32 cellular contexts compared by ENCODE assay signal in genomic region chr7:79591275-79591623, GRCh38.
"Had no signal": no experiment of that assay in that cellular context is flagged by ENCODE, and none has a peak within 500 bp of the region (broad histone marks: within the 10 kb centered on the region; RNA-seq: fewer than 3 reads in every experiment).

No MANE protein-coding gene starts in this region.

- H2AFZ ChIP-seq: hepatocyte had no signal

- H3K4me1 ChIP-seq: ascending aorta, breast epithelium, colonic mucosa, foreskin keratinocyte, gastrocnemius medialis, heart right ventricle had no signal

- H3K9me3 Mint-ChIP-seq: activated CD4-positive, alpha-beta T cell treated with anti-CD3 and anti-CD28 coated beads, Interleukin-2, amount 10 ng/mL, durations not matched to agents 24 days and 14 days; activated naive CD4-positive, alpha-beta T cell treated with anti-CD3 and anti-CD28 coated beads for 36 hours; activated naive CD4-positive, alpha-beta T cell treated with anti-CD3 and anti-CD28 coated beads, Interleukin-2, amount 50 U/mL, for 24 hours; activated naive CD8-positive, alpha-beta T cell treated with anti-CD3 and anti-CD28 coated beads for 36 hours; activated naive CD8-positive, alpha-beta T cell treated with anti-CD3 and anti-CD28 coated beads, Interleukin-2, amount 50 U/mL, for 24 hours; activated T-helper 1 cell treated with anti-CD3 and anti-CD28 coated beads, Interleukin-12 subunit alpha, Interleukin-12 subunit beta, Interleukin-2, Interleukin-4 antibody, amounts not matched to agents 30 ng/mL and 10 ng/mL and 1 ng/mL, durations not matched to agents 14 hours and 24 hours and 36 hours; activated T-helper 2 cell treated with anti-CD3 and anti-CD28 coated beads, Interferon-gamma antibody, Interleukin-2, Interleukin-4, amounts not matched to agents 10 μg/mL and 5 μg/mL and 100 μg/mL, durations not matched to agents 14 hours and 24 hours and 36 hours; brain; endodermal cell had no signal

- H3K4me1 Mint-ChIP-seq: activated CD4-positive, alpha-beta T cell treated with anti-CD3 and anti-CD28 coated beads for 36 hours; activated CD4-positive, alpha-beta T cell treated with anti-CD3 and anti-CD28 coated beads, Interleukin-2, amount 10 ng/mL, durations not matched to agents 24 days and 14 days; activated CD8-positive, alpha-beta memory T cell treated with anti-CD3 and anti-CD28 coated beads, Interleukin-2, amount 10 ng/mL, durations not matched to agents 7 days and 5 days; activated naive CD4-positive, alpha-beta T cell treated with anti-CD3 and anti-CD28 coated beads, Interleukin-2, amount 50 U/mL, for 24 hours; activated naive CD8-positive, alpha-beta T cell treated with anti-CD3 and anti-CD28 coated beads, Interleukin-2, amount 50 U/mL, for 24 hours; brain; endodermal cell had no signal

- H3K79me2 ChIP-seq: hepatocyte had no signal

- H3K36me3 ChIP-seq: ascending aorta, breast epithelium, cardiac muscle cell, colonic mucosa, gastrocnemius medialis, heart right ventricle had no signal

- ATAC-seq: activated CD4-positive, alpha-beta T cell treated with anti-CD3 and anti-CD28 coated beads for 36 hours; activated CD8-positive, alpha-beta memory T cell treated with anti-CD3 and anti-CD28 coated beads, Interleukin-2, amount 10 ng/mL, durations not matched to agents 7 days and 5 days; activated CD8-positive, alpha-beta T cell treated with anti-CD3 and anti-CD28 coated beads, Interleukin-2, amount 10 ng/mL, durations not matched to agents 7 days and 5 days; activated naive CD8-positive, alpha-beta T cell treated with anti-CD3 and anti-CD28 coated beads, Interleukin-2, amount 50 U/mL, for 24 hours; esophagus mucosa; foreskin keratinocyte; gastrocnemius medialis; heart right ventricle had no signal

- H3K36me3 Mint-ChIP-seq: activated CD4-positive, alpha-beta memory T cell treated with anti-CD3 and anti-CD28 coated beads for 36 hours; activated CD8-positive, alpha-beta memory T cell treated with anti-CD3 and anti-CD28 coated beads, Interleukin-2, amount 10 ng/mL, durations not matched to agents 7 days and 5 days; activated naive CD4-positive, alpha-beta T cell treated with anti-CD3 and anti-CD28 coated beads, Interleukin-2, amount 50 U/mL, for 24 hours; activated naive CD8-positive, alpha-beta T cell treated with anti-CD3 and anti-CD28 coated beads for 36 hours; brain had no signal

- H3K27me3 ChIP-seq: ascending aorta, breast epithelium, cardiac muscle cell, colonic mucosa, foreskin keratinocyte, gastrocnemius medialis, heart right ventricle, hepatocyte had no signal

- H3K9me3 ChIP-seq: ascending aorta, breast epithelium, colonic mucosa, gastrocnemius medialis, heart right ventricle had no signal

- H3K4me3 Mint-ChIP-seq: activated CD4-positive, alpha-beta memory T cell treated with anti-CD3 and anti-CD28 coated beads for 36 hours; activated CD4-positive, alpha-beta T cell treated with anti-CD3 and anti-CD28 coated beads for 36 hours; activated CD4-positive, alpha-beta T cell treated with anti-CD3 and anti-CD28 coated beads, Interleukin-2, amount 10 ng/mL, durations not matched to agents 24 days and 14 days; activated CD8-positive, alpha-beta memory T cell treated with anti-CD3 and anti-CD28 coated beads, Interleukin-2, amount 10 ng/mL, durations not matched to agents 7 days and 5 days; activated CD8-positive, alpha-beta T cell treated with anti-CD3 and anti-CD28 coated beads, Interleukin-2, amount 10 ng/mL, durations not matched to agents 7 days and 5 days; activated naive CD4-positive, alpha-beta T cell treated with anti-CD3 and anti-CD28 coated beads for 36 hours; activated naive CD4-positive, alpha-beta T cell treated with anti-CD3 and anti-CD28 coated beads, Interleukin-2, amount 50 U/mL, for 24 hours; activated naive CD8-positive, alpha-beta T cell treated with anti-CD3 and anti-CD28 coated beads for 36 hours; activated naive CD8-positive, alpha-beta T cell treated with anti-CD3 and anti-CD28 coated beads, Interleukin-2, amount 50 U/mL, for 24 hours; activated T-helper 1 cell treated with anti-CD3 and anti-CD28 coated beads, Interleukin-12 subunit alpha, Interleukin-12 subunit beta, Interleukin-2, Interleukin-4 antibody, amounts not matched to agents 30 ng/mL and 10 ng/mL and 1 ng/mL, durations not matched to agents 14 hours and 24 hours and 36 hours; endodermal cell had no signal

- H3K27ac ChIP-seq: ascending aorta, breast epithelium, cardiac muscle cell, colonic mucosa, foreskin keratinocyte, gastrocnemius medialis, heart right ventricle, hepatocyte had no signal

- H3K4me3 ChIP-seq: ascending aorta, breast epithelium, cardiac muscle cell, colonic mucosa, gastrocnemius medialis, heart right ventricle, hepatocyte had no signal

- H3K27ac Mint-ChIP-seq: activated CD4-positive, alpha-beta memory T cell treated with anti-CD3 and anti-CD28 coated beads for 36 hours; activated CD4-positive, alpha-beta T cell treated with anti-CD3 and anti-CD28 coated beads for 36 hours; activated CD4-positive, alpha-beta T cell treated with anti-CD3 and anti-CD28 coated beads, Interleukin-2, amount 10 ng/mL, durations not matched to agents 24 days and 14 days; activated CD8-positive, alpha-beta memory T cell treated with anti-CD3 and anti-CD28 coated beads, Interleukin-2, amount 10 ng/mL, durations not matched to agents 7 days and 5 days; activated CD8-positive, alpha-beta T cell treated with anti-CD3 and anti-CD28 coated beads, Interleukin-2, amount 10 ng/mL, durations not matched to agents 7 days and 5 days; activated naive CD4-positive, alpha-beta T cell treated with anti-CD3 and anti-CD28 coated beads for 36 hours; activated naive CD4-positive, alpha-beta T cell treated with anti-CD3 and anti-CD28 coated beads, Interleukin-2, amount 50 U/mL, for 24 hours; activated naive CD8-positive, alpha-beta T cell treated with anti-CD3 and anti-CD28 coated beads for 36 hours; activated naive CD8-positive, alpha-beta T cell treated with anti-CD3 and anti-CD28 coated beads, Interleukin-2, amount 50 U/mL, for 24 hours; activated T-helper 1 cell treated with anti-CD3 and anti-CD28 coated beads, Interleukin-12 subunit alpha, Interleukin-12 subunit beta, Interleukin-2, Interleukin-4 antibody, amounts not matched to agents 30 ng/mL and 10 ng/mL and 1 ng/mL, durations not matched to agents 14 hours and 24 hours and 36 hours; activated T-helper 2 cell treated with anti-CD3 and anti-CD28 coated beads, Interferon-gamma antibody, Interleukin-2, Interleukin-4, amounts not matched to agents 10 μg/mL and 5 μg/mL and 100 μg/mL, durations not matched to agents 14 hours and 24 hours and 36 hours; brain; endodermal cell had no signal

- H3K27me3 Mint-ChIP-seq: activated CD4-positive, alpha-beta memory T cell treated with anti-CD3 and anti-CD28 coated beads for 36 hours; activated CD4-positive, alpha-beta T cell treated with anti-CD3 and anti-CD28 coated beads for 36 hours; activated CD4-positive, alpha-beta T cell treated with anti-CD3 and anti-CD28 coated beads, Interleukin-2, amount 10 ng/mL, durations not matched to agents 24 days and 14 days; activated CD8-positive, alpha-beta memory T cell treated with anti-CD3 and anti-CD28 coated beads, Interleukin-2, amount 10 ng/mL, durations not matched to agents 7 days and 5 days; activated naive CD4-positive, alpha-beta T cell treated with anti-CD3 and anti-CD28 coated beads, Interleukin-2, amount 50 U/mL, for 24 hours; activated naive CD8-positive, alpha-beta T cell treated with anti-CD3 and anti-CD28 coated beads, Interleukin-2, amount 50 U/mL, for 24 hours; brain had no signal

- H3K4me2 ChIP-seq: hepatocyte had no signal

- DNase-seq: activated CD4-positive, alpha-beta memory T cell treated with anti-CD3 and anti-CD28 coated beads for 36 hours; activated CD4-positive, alpha-beta T cell treated with anti-CD3 and anti-CD28 coated beads for 36 hours; activated CD4-positive, alpha-beta T cell treated with anti-CD3 and anti-CD28 coated beads, Interleukin-2, amount 10 ng/mL, durations not matched to agents 24 days and 14 days; activated CD4-positive, CD25-positive, alpha-beta regulatory T cell; activated CD4-positive, CD25-positive, alpha-beta regulatory T cell treated with anti-CD3 and anti-CD28 coated beads, Interleukin-2, amount 50 U/mL, for 72 hours; activated CD8-positive, alpha-beta memory T cell treated with anti-CD3 and anti-CD28 coated beads, Interleukin-2, amount 10 ng/mL, durations not matched to agents 7 days and 5 days; activated CD8-positive, alpha-beta memory T cell treated with anti-CD3 and anti-CD28 coated beads, Interleukin-2, amount 50 U/mL, for 4 hours; activated CD8-positive, alpha-beta T cell treated with anti-CD3 and anti-CD28 coated beads, Interleukin-2, amount 10 ng/mL, durations not matched to agents 7 days and 5 days; activated effector memory CD4-positive, alpha-beta T cell treated with anti-CD3 and anti-CD28 coated beads, Interleukin-2, amount 50 U/mL, for 16 hours; activated naive CD4-positive, alpha-beta T cell treated with anti-CD3 and anti-CD28 coated beads for 36 hours; activated naive CD8-positive, alpha-beta T cell treated with anti-CD3 and anti-CD28 coated beads for 36 hours; activated naive CD8-positive, alpha-beta T cell treated with anti-CD3 and anti-CD28 coated beads, Interleukin-2, amount 50 U/mL, for 24 hours; activated T-cell treated with anti-CD3 and anti-CD28 coated beads, Interleukin-2, amount 50 U/mL, for 1 hour; activated T-cell treated with anti-CD3 and anti-CD28 coated beads, Interleukin-2, amount 50 U/mL, for 48 hours; central memory CD4-positive, alpha-beta T cell; cerebellar nuclear complex; colonic mucosa; effector memory CD4-positive, alpha-beta T cell; endodermal cell; foreskin keratinocyte; gastrocnemius medialis; heart right ventricle; T-helper 2 cell had no signal
